ENCODE assay signal across 8 cellular contexts in genomic region chr20:49277786-49278035, GRCh38. TPM values are rescaled to one million over a fixed set of nuclear protein-coding genes. Genes with fewer than 3 reads are reported as not detected.
DNase-seq lines count a peak whose midpoint lies in the region; ATAC-seq and TF ChIP-seq lines count a peak whose summit lies in the region.

No MANE protein-coding gene starts in this region.

- H3K36me3 Mint-ChIP-seq in activated CD4-positive, alpha-beta T cell treated with anti-CD3 and anti-CD28 coated beads, Interleukin-2, amount 10 ng/mL, durations not matched to agents 24 days and 14 days (ENCODE audit: low read depth): peaks cover 79% of the 10 kb centered on the region
- H3K36me3 Mint-ChIP-seq in activated naive CD8-positive, alpha-beta T cell treated with anti-CD3 and anti-CD28 coated beads, Interleukin-2, amount 10 ng/mL, durations not matched to agents 7 days and 5 days: peaks cover 70% of the 10 kb centered on the region

- no peaks in the 10 kb centered on the region for H3K9me3 ChIP-seq in testis

- no peak for DNase-seq in activated CD4-positive, alpha-beta T cell treated with anti-CD3 and anti-CD28 coated beads, Interleukin-2, amount 10 ng/mL, durations not matched to agents 24 days and 14 days
- DNase-seq in activated CD4-positive, alpha-beta T cell treated with anti-CD3 and anti-CD28 coated beads for 4 hours: no peak
- DNase-seq in activated naive CD8-positive, alpha-beta T cell treated with anti-CD3 and anti-CD28 coated beads, Interleukin-2, amount 10 ng/mL, durations not matched to agents 7 days and 5 days: no peak
- DNase-seq in kidney epithelial cell (ENCODE audit: low read depth): no peak
- no peak for DNase-seq in testis
- DNase-seq in HEK293T (ENCODE audit: extremely low spot score): no peak

- H3K36me3 ChIP-seq in kidney epithelial cell (ENCODE audit: control insufficient read depth, insufficient read depth, low read length) (peaks cover 17% of the 10 kb centered on the region), testis (ENCODE audit: low read depth, missing control alignments) (no peaks in the 10 kb centered on the region)

- H3K9me3 Mint-ChIP-seq in activated CD4-positive, alpha-beta T cell treated with anti-CD3 and anti-CD28 coated beads, Interleukin-2, amount 10 ng/mL, durations not matched to agents 24 days and 14 days: peaks cover 19% of the 10 kb centered on the region
- peaks cover 14% of the 10 kb centered on the region for H3K9me3 Mint-ChIP-seq in activated naive CD8-positive, alpha-beta T cell treated with anti-CD3 and anti-CD28 coated beads, Interleukin-2, amount 10 ng/mL, durations not matched to agents 7 days and 5 days

- WGBS in testis, 2 donors: 0 to 1% methylated on average over 16 to 22 of the region's 22 CpGs

- no peak for ATAC-seq in activated naive CD8-positive, alpha-beta T cell treated with anti-CD3 and anti-CD28 coated beads, Interleukin-2, amount 10 ng/mL, durations not matched to agents 7 days and 5 days (ENCODE audit: low read depth)
- ATAC-seq in HG03135 (IDR thresholded peaks at IDR 0.05; ENCODE audit: unreplicated experiment): no peak
- ATAC-seq in GM18907 (IDR thresholded peaks at IDR 0.05; ENCODE audit: unreplicated experiment): no peak

- peak overlapping the region; percentile 96 to 97 for H3K27ac ChIP-seq in testis

- CTCF ChIA-PET in HEK293T (lab: Yijun Ruan, JAX): no interaction called here

- peak overlapping the region; percentile 79 for H3K4me3 ChIP-seq in kidney epithelial cell (ENCODE audit: low read depth, low read length)
- H3K4me3 ChIP-seq in testis: peak overlapping the region; percentile 86 to 95

- TF ChIP-seq CTCF in kidney epithelial cell (IDR thresholded peaks at IDR 0.05; ENCODE audit: insufficient read depth, low read length, poor library complexity, severe bottlenecking) (no peak), testis (IDR thresholded peaks at IDR 0.05) (no peak)

- peaks cover 29% of the 10 kb centered on the region for H3K4me1 ChIP-seq in testis

- no peak for TF ChIP-seq POLR2A in testis (IDR thresholded peaks at IDR 0.05)

- peaks cover 48% of the 10 kb centered on the region for H3K4me1 Mint-ChIP-seq in activated CD4-positive, alpha-beta T cell treated with anti-CD3 and anti-CD28 coated beads, Interleukin-2, amount 10 ng/mL, durations not matched to agents 24 days and 14 days
- H3K4me1 Mint-ChIP-seq in activated naive CD8-positive, alpha-beta T cell treated with anti-CD3 and anti-CD28 coated beads, Interleukin-2, amount 10 ng/mL, durations not matched to agents 7 days and 5 days: peaks cover 48% of the 10 kb centered on the region

- H3K4me3 Mint-ChIP-seq in activated CD4-positive, alpha-beta T cell treated with anti-CD3 and anti-CD28 coated beads, Interleukin-2, amount 10 ng/mL, durations not matched to agents 24 days and 14 days: peak overlapping the region; percentile 99
- H3K4me3 Mint-ChIP-seq in activated naive CD8-positive, alpha-beta T cell treated with anti-CD3 and anti-CD28 coated beads, Interleukin-2, amount 10 ng/mL, durations not matched to agents 7 days and 5 days: peak overlapping the region; percentile 99

- intact Hi-C loops in activated CD4-positive, alpha-beta T cell treated with anti-CD3 and anti-CD28 coated beads, Interleukin-2, amount 10 ng/mL, durations not matched to agents 24 days and 14 days (cut with micrococcal nuclease): loop anchor here (1.0 to 5.0 kb wide), 9 partner anchors 90 to 1655 kb away; partner anchors contain the start of genes ADNP, CSE1L, PTPN1 and UBE2V1
- intact Hi-C loops in testis (cut with DNase I; ENCODE audit: low total_unique reads): no loop called here

- H3K27ac Mint-ChIP-seq in activated CD4-positive, alpha-beta T cell treated with anti-CD3 and anti-CD28 coated beads, Interleukin-2, amount 10 ng/mL, durations not matched to agents 24 days and 14 days: peak overlapping the region; percentile 99
- H3K27ac Mint-ChIP-seq in activated naive CD8-positive, alpha-beta T cell treated with anti-CD3 and anti-CD28 coated beads, Interleukin-2, amount 10 ng/mL, durations not matched to agents 7 days and 5 days: peak overlapping the region; percentile 99

- H3K27me3 ChIP-seq in kidney epithelial cell (ENCODE audit: control insufficient read depth, insufficient read depth, low read length) (no peaks in the 10 kb centered on the region), testis (no peaks in the 10 kb centered on the region)

- POLR2A ChIA-PET in activated naive CD8-positive, alpha-beta T cell treated with anti-CD3 and anti-CD28 coated beads, Interleukin-2, amount 10 ng/mL, durations not matched to agents 7 days and 5 days (lab: Charles Lee): interaction anchor here (0.8 to 2.2 kb wide), 10 partner anchors 10 to 317 kb away, joined by 3 to 15 read pairs (median 4); partner anchors contain the start of genes CSE1L and DDX27
- POLR2A ChIA-PET in HEK293T (lab: Yijun Ruan, JAX): interaction anchor here (0.9 to 1.6 kb wide), 5 partner anchors 10 to 60 kb away, joined by 3 to 5 read pairs (median 3); no protein-coding TSS in a partner anchor

- no peaks in the 10 kb centered on the region for H3K27me3 Mint-ChIP-seq in activated CD4-positive, alpha-beta T cell treated with anti-CD3 and anti-CD28 coated beads, Interleukin-2, amount 10 ng/mL, durations not matched to agents 24 days and 14 days
- H3K27me3 Mint-ChIP-seq in activated naive CD8-positive, alpha-beta T cell treated with anti-CD3 and anti-CD28 coated beads, Interleukin-2, amount 10 ng/mL, durations not matched to agents 7 days and 5 days: no peaks in the 10 kb centered on the region

TF ChIP-seq in HEK293T, 16 proteins besides CTCF, POLR2A, EP300 and RAD21:
- TF ChIP-seq FOXA1 (IDR thresholded peaks at IDR 0.05) (no peak), ELF4 (IDR thresholded peaks at IDR 0.05) (no peak), LEF1 (IDR thresholded peaks at IDR 0.05; ENCODE audit: borderline replicate concordance) (no peak), HDGF (IDR thresholded peaks at IDR 0.05; ENCODE audit: borderline replicate concordance) (no peak), TARDBP (IDR thresholded peaks at IDR 0.05) (no peak), CTBP1 (IDR thresholded peaks at IDR 0.05; ENCODE audit: borderline replicate concordance) (no peak), FOXM1 (IDR thresholded peaks at IDR 0.05; ENCODE audit: borderline replicate concordance) (no peak), L3MBTL2 (conservative IDR thresholded peaks at IDR 0.05) (no peak), ZNF384 (IDR thresholded peaks at IDR 0.05) (no peak), BHLHE40 (IDR thresholded peaks at IDR 0.05; ENCODE audit: borderline replicate concordance) (no peak), SUZ12 (IDR thresholded peaks at IDR 0.05) (no peak), ARNT (IDR thresholded peaks at IDR 0.05) (no peak), NFRKB (IDR thresholded peaks at IDR 0.05) (no peak), SP1 (IDR thresholded peaks at IDR 0.05) (no peak), FOXK2 (IDR thresholded peaks at IDR 0.05) (no peak)
- TF ChIP-seq, protein P1, sequence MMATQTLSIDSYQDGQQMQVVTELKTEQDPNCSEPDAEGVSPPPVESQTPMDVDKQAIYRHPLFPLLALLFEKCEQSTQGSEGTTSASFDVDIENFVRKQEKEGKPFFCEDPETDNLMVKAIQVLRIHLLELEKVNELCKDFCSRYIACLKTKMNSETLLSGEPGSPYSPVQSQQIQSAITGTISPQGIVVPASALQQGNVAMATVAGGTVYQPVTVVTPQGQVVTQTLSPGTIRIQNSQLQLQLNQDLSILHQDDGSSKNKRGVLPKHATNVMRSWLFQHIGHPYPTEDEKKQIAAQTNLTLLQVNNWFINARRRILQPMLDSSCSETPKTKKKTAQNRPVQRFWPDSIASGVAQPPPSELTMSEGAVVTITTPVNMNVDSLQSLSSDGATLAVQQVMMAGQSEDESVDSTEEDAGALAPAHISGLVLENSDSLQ (IDR thresholded peaks at IDR 0.05): no peak

RNA-seq across cellular contexts. Expression of gene ZNFX1, which starts 0.1 kb away (rescaled TPM):
- total RNA-seq in activated CD4-positive, alpha-beta T cell treated with anti-CD3 and anti-CD28 coated beads, Interleukin-2, amount 10 ng/mL, durations not matched to agents 24 days and 14 days: 61.2 and 61.5 TPM in 2 replicates
- 10 to 100 TPM; 64.2 to 66.6 TPM for total RNA-seq in activated naive CD8-positive, alpha-beta T cell treated with anti-CD3 and anti-CD28 coated beads, Interleukin-2, amount 10 ng/mL, durations not matched to agents 7 days and 5 days
- total RNA-seq in kidney epithelial cell (32.7 and 35.4 TPM in 2 replicates), testis (10 to 100 TPM; 31.6 to 37.2 TPM)
- 39.9 TPM for polyA plus RNA-seq in testis (ENCODE audit: insufficient read depth, low read depth, low replicate concordance)

RNA-seq across cellular contexts. Expression of gene DDX27, which starts 58.5 kb away (rescaled TPM):
- 56.5 and 56.9 TPM in 2 replicates for total RNA-seq in activated CD4-positive, alpha-beta T cell treated with anti-CD3 and anti-CD28 coated beads, Interleukin-2, amount 10 ng/mL, durations not matched to agents 24 days and 14 days
- total RNA-seq in activated naive CD8-positive, alpha-beta T cell treated with anti-CD3 and anti-CD28 coated beads, Interleukin-2, amount 10 ng/mL, durations not matched to agents 7 days and 5 days: 10 to 100 TPM; 46.1 to 47.6 TPM
- total RNA-seq in kidney epithelial cell: 49.6 and 52.2 TPM in 2 replicates
- 10 to 100 TPM; 53.3 to 54.1 TPM for total RNA-seq in testis
- polyA plus RNA-seq in testis (ENCODE audit: insufficient read depth, low read depth, low replicate concordance): 58.3 TPM
